In the genomic region with DNA sequence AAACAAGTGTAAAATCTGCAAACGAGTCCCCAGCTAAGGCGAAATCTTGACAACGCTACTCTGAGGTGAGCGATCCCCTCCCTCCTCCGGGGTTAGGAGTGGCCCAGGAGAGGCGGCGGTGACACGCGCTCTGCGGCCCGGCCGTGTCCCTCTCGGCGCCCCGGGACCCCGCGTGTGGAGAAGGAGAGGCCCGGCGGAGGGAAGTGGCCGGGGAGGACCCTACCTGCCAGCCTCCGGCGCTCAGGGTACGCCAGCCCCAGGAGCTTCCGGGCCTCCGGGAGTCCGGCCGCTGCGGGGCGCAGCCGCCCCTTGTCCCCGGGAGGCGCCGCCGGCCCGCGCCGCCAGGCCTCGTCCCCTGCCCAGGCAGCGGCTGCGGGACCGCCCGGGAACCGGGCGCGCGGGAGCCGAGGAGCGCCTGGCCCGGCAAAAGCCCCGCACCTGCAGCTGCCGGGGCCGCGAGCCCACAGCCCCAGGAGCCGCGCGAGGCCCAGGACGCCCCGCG, we compare ENCODE assay signal across 8 cellular contexts. TPM values are rescaled to one million over a fixed set of nuclear protein-coding genes. Genes with fewer than 3 reads are reported as not detected.
A peak's percentile ranks its signal among the peaks of the same experiment; 100 is the strongest.
DNase-seq lines count a peak whose midpoint lies in the region; ATAC-seq and TF ChIP-seq lines count a peak whose summit lies in the region.

No MANE protein-coding gene starts in this region.

- peaks cover 46% of the 10 kb centered on the region for H3K79me2 ChIP-seq in PC-3 (ENCODE audit: low read length)

- intact Hi-C loops in PC-3 (cut with micrococcal nuclease) (loop anchor here (2.0 kb wide), 1 partner anchor 49 kb away; the partner anchor contains the start of gene NUP133), vagina (cut with DNase I) (loop anchor here (2.0 kb wide), 1 partner anchor 69 kb away; the partner anchor contains the start of genes TAF5L and URB2)

- H3K36me3 ChIP-seq in PC-3 (ENCODE audit: low read depth, low read length): no peaks in the 10 kb centered on the region
- H3K36me3 ChIP-seq in vagina: no peaks in the 10 kb centered on the region

- H3K27ac ChIP-seq in PC-3 (ENCODE audit: low read length): no peak overlapping the region
- H3K27ac ChIP-seq in vagina: peak overlapping the region; percentile 91

- ATAC-seq in GM18502 (IDR thresholded peaks at IDR 0.05; ENCODE audit: poor library complexity, unreplicated experiment) (peak; percentile 31), HG02938 (IDR thresholded peaks at IDR 0.05; ENCODE audit: unreplicated experiment) (peak; percentile 26), PC-3 (peak; percentile 30)

- H3K9me3 Mint-ChIP-seq in glutamatergic neuron (ENCODE audit: unreplicated experiment): peaks cover 4% of the 10 kb centered on the region

- peak overlapping the region; percentile 79 for H3K9ac ChIP-seq in PC-3 (ENCODE audit: low read length)

- H3K9me2 ChIP-seq in PC-3 (replicated peaks; ENCODE audit: low read length): no peaks in the 10 kb centered on the region

- peaks cover 23% of the 10 kb centered on the region for H3K4me1 ChIP-seq in PC-3 (ENCODE audit: insufficient read depth, low read length)
- H3K4me1 ChIP-seq in vagina: peaks cover 39% of the 10 kb centered on the region

- H3K4me2 ChIP-seq in PC-3 (ENCODE audit: low read length): peak overlapping the region; percentile 85

- H3K27ac Mint-ChIP-seq in glutamatergic neuron (ENCODE audit: unreplicated experiment): peak overlapping the region; percentile 91

- DNase-seq in A172 (ENCODE audit: low spot score) (peak; percentile 9), PC-3 (peak; percentile 43), activated gamma-delta T cell treated with Interleukin-2 at 50 U/mL for 16 hours (peak; percentile 26), glutamatergic neuron (peak; percentile 59), nucleus accumbens (lab: John Stamatoyannopoulos, UW) (peak in 37 of 56 donors; percentile 9 to 61 (median 33)), vagina (ENCODE audit: extremely low spot score in 2 of 2) (no peak)

- H3K4me3 ChIP-seq in PC-3 (ENCODE audit: low read length): peak overlapping the region; percentile 91
- peak overlapping the region; percentile 81 to 97 for H3K4me3 ChIP-seq in vagina

- H3F3A ChIP-seq in PC-3 (ENCODE audit: low read length, unreplicated experiment): no peaks in the 10 kb centered on the region

- BruUV-seq in PC-3 (replicated peaks; lab: Mats Ljungman, UMichigan): no TSS peak

- no peaks in the 10 kb centered on the region for H4K20me1 ChIP-seq in PC-3 (ENCODE audit: low read length)

- peaks cover 14% of the 10 kb centered on the region for H3K4me1 Mint-ChIP-seq in glutamatergic neuron (ENCODE audit: low read depth, unreplicated experiment)

- H3K27me3 ChIP-seq in PC-3 (ENCODE audit: low read length) (no peaks in the 10 kb centered on the region), vagina (no peaks in the 10 kb centered on the region)

- CTCF ChIA-PET in PC-3 (lab: Charles Lee): interaction anchor here (1.5 to 1.6 kb wide), 2 partner anchors 21 to 67 kb away, joined by 4 to 18 read pairs; no protein-coding TSS in a partner anchor

- peaks cover 8% of the 10 kb centered on the region for H3K27me3 Mint-ChIP-seq in glutamatergic neuron (ENCODE audit: unreplicated experiment)

- peak overlapping the region; percentile 93 for H2AFZ ChIP-seq in PC-3 (ENCODE audit: low read length)

- no peaks in the 10 kb centered on the region for H3K9me3 ChIP-seq in PC-3 (ENCODE audit: low read length)
- no peaks in the 10 kb centered on the region for H3K9me3 ChIP-seq in vagina

- H3K4me3 Mint-ChIP-seq in glutamatergic neuron (ENCODE audit: unreplicated experiment): peak overlapping the region; percentile 93

- no peak for TF ChIP-seq POLR2A in vagina (IDR thresholded peaks at IDR 0.05)

- POLR2A ChIA-PET in PC-3 (lab: Charles Lee; ENCODE audit: unreplicated experiment): no interaction called here

- TF ChIP-seq CTCF in PC-3 (conservative IDR thresholded peaks at IDR 0.05; ENCODE audit: low read depth, low read length): no peak
- no peak for TF ChIP-seq CTCF in glutamatergic neuron (IDR thresholded peaks at IDR 0.05; ENCODE audit: partially characterized antibody, unreplicated experiment)
- TF ChIP-seq CTCF in vagina (IDR thresholded peaks at IDR 0.05): no peak

- no peaks in the 10 kb centered on the region for H3K36me3 Mint-ChIP-seq in glutamatergic neuron (ENCODE audit: unreplicated experiment)

RNA-seq across cellular contexts. Expression of gene ABCB10, which starts 0.5 kb away (rescaled TPM):
- 52.0 and 53.3 TPM in 2 replicates for total RNA-seq in A172 (2014; rRNA removed; shearing (Covaris generic))
- 27.4 and 30.4 TPM in 2 replicates for total RNA-seq in PC-3 (2014; rRNA removed)
- total RNA-seq in glutamatergic neuron (ENCODE audit: unreplicated experiment): 15.0 TPM
- 12.5 TPM for total RNA-seq in vagina

RNA-seq across cellular contexts. Expression of gene NUP133, which starts 49.8 kb away (rescaled TPM):
- 52.8 and 64.5 TPM in 2 replicates for total RNA-seq in A172 (2014; rRNA removed; shearing (Covaris generic))
- total RNA-seq in PC-3 (2014; rRNA removed) (63.6 and 66.5 TPM in 2 replicates), glutamatergic neuron (ENCODE audit: unreplicated experiment) (42.9 TPM), vagina (38.3 TPM)

Comparison
In these comparisons a context has a peak if more than half of its experiments do, and no peak if none do; other contexts are left out.
1. DNase-seq: peak in A172 (single experiment), PC-3 (single experiment), activated gamma-delta T cell treated with Interleukin-2 at 50 U/mL for 16 hours (single experiment), glutamatergic neuron (single experiment) and nucleus accumbens (37 of 56); none in vagina (0 of 2).
2. Peak in every context shown above with its lines, with median percentiles within 50 percentile points of each other: ATAC-seq.